15 cellular contexts compared by ENCODE assay signal in genomic region chr17:78803161-78803845, GRCh38. TPM values are rescaled to one million over a fixed set of nuclear protein-coding genes. Genes with fewer than 3 reads are reported as not detected.
A peak's percentile ranks its signal among the peaks of the same experiment; 100 is the strongest.
DNase-seq lines count a peak whose midpoint lies in the region; ATAC-seq and TF ChIP-seq lines count a peak whose summit lies in the region.
"Had no signal": no experiment of that assay in that cellular context is flagged by ENCODE, and none has a peak within 500 bp of the region (broad histone marks: within the 10 kb centered on the region; RNA-seq: fewer than 3 reads in every experiment).

No MANE protein-coding gene starts in this region.

- no peaks in the 10 kb centered on the region for H3K27me3 ChIP-seq in stomach
- H3K27me3 ChIP-seq in SK-N-SH (ENCODE audit: insufficient read depth): no peaks in the 10 kb centered on the region
- H3K27me3 ChIP-seq: BE2C, dorsolateral prefrontal cortex, pancreas had no signal

- H3K9ac ChIP-seq in SK-N-SH: no peak overlapping the region

- peaks cover 63% of the 10 kb centered on the region for H3K36me3 Mint-ChIP-seq in activated naive CD8-positive, alpha-beta T cell treated with anti-CD3 and anti-CD28 coated beads for 36 hours
- peaks cover 66% of the 10 kb centered on the region for H3K36me3 Mint-ChIP-seq in activated naive CD8-positive, alpha-beta T cell treated with anti-CD3 and anti-CD28 coated beads, Interleukin-2, amount 50 U/mL, for 24 hours (ENCODE audit: low read depth)

- no peaks in the 10 kb centered on the region for H3K27me3 Mint-ChIP-seq in activated naive CD8-positive, alpha-beta T cell treated with anti-CD3 and anti-CD28 coated beads for 36 hours
- H3K27me3 Mint-ChIP-seq in activated naive CD8-positive, alpha-beta T cell treated with anti-CD3 and anti-CD28 coated beads, Interleukin-2, amount 50 U/mL, for 24 hours: no peaks in the 10 kb centered on the region

- no peak overlapping the region for H3K4me2 ChIP-seq in SK-N-SH

- H3K9me3 ChIP-seq in stomach (no peaks in the 10 kb centered on the region), SK-N-SH (no peaks in the 10 kb centered on the region)
- H3K9me3 ChIP-seq: BE2C, pancreas had no signal

- peaks cover 53% of the 10 kb centered on the region; the same call in 1 of the 2 replicates for H3K79me2 ChIP-seq in SK-N-SH (ENCODE audit: insufficient read depth)

- TF ChIP-seq CTCF in stomach (IDR thresholded peaks at IDR 0.05): no peak
- no peak for TF ChIP-seq CTCF in SK-N-SH (IDR thresholded peaks at IDR 0.05)

- no peak for TF ChIP-seq EP300 in stomach (IDR thresholded peaks at IDR 0.05)
- TF ChIP-seq EP300 in SK-N-SH (IDR thresholded peaks at IDR 0.05; ENCODE audit: borderline replicate concordance in 1 of 2, low read depth in 1 of 2, low read length in 1 of 2): no peak

- H4K20me1 ChIP-seq in SK-N-SH (ENCODE audit: insufficient read depth): peaks cover 13% of the 10 kb centered on the region

- no peak for ATAC-seq in activated naive CD8-positive, alpha-beta T cell treated with anti-CD3 and anti-CD28 coated beads, Interleukin-2, amount 50 U/mL, for 24 hours

- POLR2A ChIA-PET in SK-N-SH (lab: Yijun Ruan, JAX): no interaction called here

- CTCF ChIA-PET in SK-N-SH (lab: Yijun Ruan, JAX): interaction anchor here (1.8 to 2.2 kb wide), 2 partner anchors 19 to 306 kb away, joined by 6 to 8 read pairs; no protein-coding TSS in a partner anchor

- TF ChIP-seq RAD21 in SK-N-SH (IDR thresholded peaks at IDR 0.05; ENCODE audit: low read length): no peak

- H3K9me2 ChIP-seq in SK-N-SH: no peaks in the 10 kb centered on the region

- H3K9me3 Mint-ChIP-seq in activated naive CD8-positive, alpha-beta T cell treated with anti-CD3 and anti-CD28 coated beads for 36 hours: no peaks in the 10 kb centered on the region
- no peaks in the 10 kb centered on the region for H3K9me3 Mint-ChIP-seq in activated naive CD8-positive, alpha-beta T cell treated with anti-CD3 and anti-CD28 coated beads, Interleukin-2, amount 50 U/mL, for 24 hours

- DNase-seq in activated naive CD8-positive, alpha-beta T cell treated with anti-CD3 and anti-CD28 coated beads for 36 hours: no peak
- no peak for DNase-seq in activated naive CD8-positive, alpha-beta T cell treated with anti-CD3 and anti-CD28 coated beads, Interleukin-2, amount 50 U/mL, for 24 hours
- DNase-seq in T-helper 22 cell (ENCODE audit: low read depth): peak; percentile 19
- DNase-seq in cardiac septum (ENCODE audit: low spot score): peak; percentile 84
- no peak for DNase-seq in stomach
- DNase-seq in Ammon's horn (ENCODE audit: low spot score): no peak
- no peak for DNase-seq in SK-N-SH
- DNase-seq in NCI-H128 (lab: John Stamatoyannopoulos, UW; ENCODE audit: unreplicated experiment): no peak
- DNase-seq: anterior cingulate cortex, BE2C, dorsolateral prefrontal cortex, mesenchymal stem cell, NCI-H1436 treated with DMSO at 0.1 percent for 48 hours, NCI-H524 had no signal

- H3K4me1 ChIP-seq in stomach (peaks cover 0 to 32% (median 8%) of the 10 kb centered on the region in 4 donors), SK-N-SH (ENCODE audit: control insufficient read depth in 1 of 2, insufficient read depth in 2 of 2, low read depth in 1 of 2, low read length in 1 of 2) (no peaks in the 10 kb centered on the region)
- H3K4me1 ChIP-seq: BE2C, pancreas had no signal

- H3K4me3 Mint-ChIP-seq in activated naive CD8-positive, alpha-beta T cell treated with anti-CD3 and anti-CD28 coated beads for 36 hours: peak overlapping the region; percentile 38
- H3K4me3 Mint-ChIP-seq in activated naive CD8-positive, alpha-beta T cell treated with anti-CD3 and anti-CD28 coated beads, Interleukin-2, amount 50 U/mL, for 24 hours: no peak overlapping the region

- H3K4me1 Mint-ChIP-seq in activated naive CD8-positive, alpha-beta T cell treated with anti-CD3 and anti-CD28 coated beads for 36 hours: peaks cover 40% of the 10 kb centered on the region
- peaks cover 58% of the 10 kb centered on the region for H3K4me1 Mint-ChIP-seq in activated naive CD8-positive, alpha-beta T cell treated with anti-CD3 and anti-CD28 coated beads, Interleukin-2, amount 50 U/mL, for 24 hours

- intact Hi-C loops in cardiac septum (cut with DNase I) (no loop called here), stomach (cut with DNase I; ENCODE audit: low total_unique reads) (no loop called here)

- H3K27ac ChIP-seq in stomach (peak overlapping the region in 3 of 5 donors; percentile 21 to 38 (median 21)), SK-N-SH (ENCODE audit: low read depth in 2 of 2, low read length in 1 of 2) (no peak overlapping the region)
- H3K27ac ChIP-seq: pancreas had no signal

- H3F3A ChIP-seq in SK-N-SH (replicated peaks; ENCODE audit: insufficient read depth): no peaks in the 10 kb centered on the region

- no peak for TF ChIP-seq POLR2A in stomach (IDR thresholded peaks at IDR 0.05)

- H3K27ac Mint-ChIP-seq in activated naive CD8-positive, alpha-beta T cell treated with anti-CD3 and anti-CD28 coated beads for 36 hours: peak overlapping the region; percentile 58
- no peak overlapping the region for H3K27ac Mint-ChIP-seq in activated naive CD8-positive, alpha-beta T cell treated with anti-CD3 and anti-CD28 coated beads, Interleukin-2, amount 50 U/mL, for 24 hours

- H3K36me3 ChIP-seq in stomach (peaks cover 52 to 96% (median 92%) of the 10 kb centered on the region in 4 donors), SK-N-SH (replicated peaks in 1 of 2; ENCODE audit: control insufficient read depth in 1 of 2, insufficient read depth in 2 of 2, low read length in 1 of 2) (peaks cover 65 to 74% of the 10 kb centered on the region in 2 experiments)

- no peak overlapping the region for H2AFZ ChIP-seq in SK-N-SH (ENCODE audit: low read depth)

- 75 to 83% (median 80%) methylated on average over 22 of the region's 22 CpGs for WGBS in stomach, 5 donors
- WGBS in SK-N-SH (ENCODE audit: low lambda C conversion rate): 92% methylated on average over 22 of the region's 22 CpGs

- H3K4me3 ChIP-seq in stomach: no peak overlapping the region
- no peak overlapping the region for H3K4me3 ChIP-seq in SK-N-SH (ENCODE audit: low read depth in 2 of 2, low read length in 1 of 2)
- H3K4me3 ChIP-seq: dorsolateral prefrontal cortex, pancreas had no signal

TF ChIP-seq in SK-N-SH, 30 proteins besides CTCF, POLR2A, EP300 and RAD21 (continues in another document):
- TF ChIP-seq SMC3 (IDR thresholded peaks at IDR 0.05; ENCODE audit: low read depth, low read length) (no peak), FOSL2 (IDR thresholded peaks at IDR 0.05; ENCODE audit: borderline replicate concordance, low read depth) (no peak), POLR2AphosphoS5 (IDR thresholded peaks at IDR 0.05; ENCODE audit: low read depth, low read length) (no peak), RCOR1 (IDR thresholded peaks at IDR 0.05; ENCODE audit: low read length) (no peak), ELF1 (IDR thresholded peaks at IDR 0.05) (no peak), TCF12 (IDR thresholded peaks at IDR 0.05) (no peak), NRF1 (IDR thresholded peaks at IDR 0.05; ENCODE audit: low read depth, low read length) (no peak), ZBTB33 (IDR thresholded peaks at IDR 0.05; ENCODE audit: borderline replicate concordance, low read depth) (no peak), MXI1 (IDR thresholded peaks at IDR 0.05; ENCODE audit: low read depth, low read length) (no peak), CHD2 (IDR thresholded peaks at IDR 0.05; ENCODE audit: low read length, partially characterized antibody) (no peak), RFX5 (IDR thresholded peaks at IDR 0.05; ENCODE audit: low read length) (no peak), NFIC (IDR thresholded peaks at IDR 0.05; ENCODE audit: borderline replicate concordance) (no peak), RXRA (IDR thresholded peaks at IDR 0.05; ENCODE audit: borderline replicate concordance, low read depth) (no peak), FOXM1 (IDR thresholded peaks at IDR 0.05; ENCODE audit: low read depth) (no peak), MEF2A (IDR thresholded peaks at IDR 0.05; ENCODE audit: borderline replicate concordance, low read depth) (no peak)

RNA-seq across cellular contexts. Expression of gene CYTH1, which starts 21.2 kb away (rescaled TPM):
- 10 to 100 TPM; 88.9 to 89.6 TPM for total RNA-seq in activated naive CD8-positive, alpha-beta T cell treated with anti-CD3 and anti-CD28 coated beads for 36 hours
- total RNA-seq in cardiac septum (29.4 TPM), stomach (100 to 1,000 TPM in 2 of 5 donors, 10 to 100 TPM in 3; 32.7 to 137 (median 80.2) TPM)
- polyA plus RNA-seq in stomach (10 to 100 TPM; 29.6 to 51.5 (median 30.6) TPM), SK-N-SH (2012; rRNA removed) (23.8 and 24.8 TPM in 2 replicates)
- polyA plus RNA-seq in SK-N-SH (2012; cell fraction: cytosol; rRNA removed): 16.9 and 20.7 TPM in 2 replicates
- polyA plus RNA-seq in SK-N-SH (2012; cell fraction: nucleus; rRNA removed): 77.4 and 80.9 TPM in 2 replicates

RNA-seq across cellular contexts. Expression of gene USP36, which starts 37.3 kb away (rescaled TPM):
- total RNA-seq in activated naive CD8-positive, alpha-beta T cell treated with anti-CD3 and anti-CD28 coated beads for 36 hours: 100 to 1,000 TPM; 126 to 128 TPM
- total RNA-seq in cardiac septum (19.5 TPM), stomach (100 to 1,000 TPM in 1 of 5 donors, 10 to 100 TPM in 4; 33.3 to 106 (median 42.0) TPM)
- polyA plus RNA-seq in stomach (10 to 100 TPM; 14.2 to 20.9 (median 15.3) TPM), SK-N-SH (2012; rRNA removed) (34.6 and 41.2 TPM in 2 replicates)
- polyA plus RNA-seq in SK-N-SH (2012; cell fraction: cytosol; rRNA removed): 22.5 and 26.9 TPM in 2 replicates
- polyA plus RNA-seq in SK-N-SH (2012; cell fraction: nucleus; rRNA removed): 163 and 178 TPM in 2 replicates

Comparison
In these comparisons a context has a peak if more than half of its experiments do, and no peak if none do; other contexts are left out.
1. DNase-seq: peak in T-helper 22 cell (single experiment) and cardiac septum (single experiment); none in activated naive CD8-positive, alpha-beta T cell treated with anti-CD3 and anti-CD28 coated beads for 36 hours (single experiment), activated naive CD8-positive, alpha-beta T cell treated with anti-CD3 and anti-CD28 coated beads, Interleukin-2, amount 50 U/mL, for 24 hours (single experiment), stomach (single experiment), Ammon's horn (single experiment), SK-N-SH (single experiment) and NCI-H128 (single experiment).
2. H3K27ac ChIP-seq: peak in stomach (3 of 5); none in SK-N-SH (0 of 2).